Comparison of ENCODE assay signal across 1 cellular context in the genomic region with DNA sequence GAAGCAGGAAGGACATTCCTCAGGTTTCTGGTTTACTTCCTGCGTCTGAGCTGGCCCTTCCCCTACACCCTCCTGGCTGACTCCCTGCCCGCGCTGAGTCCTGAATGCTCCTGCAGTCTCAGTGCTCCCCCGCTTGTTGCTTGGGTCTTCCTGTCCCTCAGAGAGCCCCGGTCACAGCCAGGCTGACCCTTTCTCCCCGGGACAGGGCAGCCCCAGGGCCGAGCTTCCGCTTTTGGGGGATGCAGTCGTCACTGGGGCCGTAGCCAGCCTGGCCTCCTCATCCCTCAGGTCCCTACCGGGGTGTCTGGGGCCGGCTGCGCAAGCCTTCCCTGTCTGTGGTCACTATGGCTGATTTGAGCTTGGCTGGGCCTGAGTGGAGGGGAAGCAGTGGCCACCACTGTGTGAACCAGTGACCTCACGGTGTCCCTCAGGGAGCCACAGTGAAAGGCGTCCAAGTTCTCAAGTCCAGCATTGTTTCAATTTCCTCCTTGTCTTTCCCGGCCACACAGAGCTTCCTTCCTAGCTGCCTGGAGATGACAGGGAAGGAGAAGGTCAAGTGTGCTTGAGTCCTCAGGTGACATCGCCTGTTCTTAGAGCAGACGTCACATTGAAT.
TF ChIP-seq lines count a peak whose summit lies in the region.

No MANE protein-coding gene starts in this region.

TF ChIP-seq in GM23338, 12 proteins besides CTCF, POLR2A, EP300 and RAD21 (continued from another document):
- TF ChIP-seq, protein P1, sequence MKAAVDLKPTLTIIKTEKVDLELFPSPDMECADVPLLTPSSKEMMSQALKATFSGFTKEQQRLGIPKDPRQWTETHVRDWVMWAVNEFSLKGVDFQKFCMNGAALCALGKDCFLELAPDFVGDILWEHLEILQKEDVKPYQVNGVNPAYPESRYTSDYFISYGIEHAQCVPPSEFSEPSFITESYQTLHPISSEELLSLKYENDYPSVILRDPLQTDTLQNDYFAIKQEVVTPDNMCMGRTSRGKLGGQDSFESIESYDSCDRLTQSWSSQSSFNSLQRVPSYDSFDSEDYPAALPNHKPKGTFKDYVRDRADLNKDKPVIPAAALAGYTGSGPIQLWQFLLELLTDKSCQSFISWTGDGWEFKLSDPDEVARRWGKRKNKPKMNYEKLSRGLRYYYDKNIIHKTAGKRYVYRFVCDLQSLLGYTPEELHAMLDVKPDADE (IDR thresholded peaks at IDR 0.05) = no peak
- no peak for TF ChIP-seq STAT1 (IDR thresholded peaks at IDR 0.05; ENCODE audit: unreplicated experiment)
- TF ChIP-seq ZNF114 (CRISPR knock-in tag; IDR thresholded peaks at IDR 0.05) = no peak
- no peak for TF ChIP-seq JUNB (IDR thresholded peaks at IDR 0.05; ENCODE audit: unreplicated experiment)
- TF ChIP-seq POLR2AphosphoS5 (IDR thresholded peaks at IDR 0.05; ENCODE audit: low read depth) = no peak
- TF ChIP-seq, protein P2, sequence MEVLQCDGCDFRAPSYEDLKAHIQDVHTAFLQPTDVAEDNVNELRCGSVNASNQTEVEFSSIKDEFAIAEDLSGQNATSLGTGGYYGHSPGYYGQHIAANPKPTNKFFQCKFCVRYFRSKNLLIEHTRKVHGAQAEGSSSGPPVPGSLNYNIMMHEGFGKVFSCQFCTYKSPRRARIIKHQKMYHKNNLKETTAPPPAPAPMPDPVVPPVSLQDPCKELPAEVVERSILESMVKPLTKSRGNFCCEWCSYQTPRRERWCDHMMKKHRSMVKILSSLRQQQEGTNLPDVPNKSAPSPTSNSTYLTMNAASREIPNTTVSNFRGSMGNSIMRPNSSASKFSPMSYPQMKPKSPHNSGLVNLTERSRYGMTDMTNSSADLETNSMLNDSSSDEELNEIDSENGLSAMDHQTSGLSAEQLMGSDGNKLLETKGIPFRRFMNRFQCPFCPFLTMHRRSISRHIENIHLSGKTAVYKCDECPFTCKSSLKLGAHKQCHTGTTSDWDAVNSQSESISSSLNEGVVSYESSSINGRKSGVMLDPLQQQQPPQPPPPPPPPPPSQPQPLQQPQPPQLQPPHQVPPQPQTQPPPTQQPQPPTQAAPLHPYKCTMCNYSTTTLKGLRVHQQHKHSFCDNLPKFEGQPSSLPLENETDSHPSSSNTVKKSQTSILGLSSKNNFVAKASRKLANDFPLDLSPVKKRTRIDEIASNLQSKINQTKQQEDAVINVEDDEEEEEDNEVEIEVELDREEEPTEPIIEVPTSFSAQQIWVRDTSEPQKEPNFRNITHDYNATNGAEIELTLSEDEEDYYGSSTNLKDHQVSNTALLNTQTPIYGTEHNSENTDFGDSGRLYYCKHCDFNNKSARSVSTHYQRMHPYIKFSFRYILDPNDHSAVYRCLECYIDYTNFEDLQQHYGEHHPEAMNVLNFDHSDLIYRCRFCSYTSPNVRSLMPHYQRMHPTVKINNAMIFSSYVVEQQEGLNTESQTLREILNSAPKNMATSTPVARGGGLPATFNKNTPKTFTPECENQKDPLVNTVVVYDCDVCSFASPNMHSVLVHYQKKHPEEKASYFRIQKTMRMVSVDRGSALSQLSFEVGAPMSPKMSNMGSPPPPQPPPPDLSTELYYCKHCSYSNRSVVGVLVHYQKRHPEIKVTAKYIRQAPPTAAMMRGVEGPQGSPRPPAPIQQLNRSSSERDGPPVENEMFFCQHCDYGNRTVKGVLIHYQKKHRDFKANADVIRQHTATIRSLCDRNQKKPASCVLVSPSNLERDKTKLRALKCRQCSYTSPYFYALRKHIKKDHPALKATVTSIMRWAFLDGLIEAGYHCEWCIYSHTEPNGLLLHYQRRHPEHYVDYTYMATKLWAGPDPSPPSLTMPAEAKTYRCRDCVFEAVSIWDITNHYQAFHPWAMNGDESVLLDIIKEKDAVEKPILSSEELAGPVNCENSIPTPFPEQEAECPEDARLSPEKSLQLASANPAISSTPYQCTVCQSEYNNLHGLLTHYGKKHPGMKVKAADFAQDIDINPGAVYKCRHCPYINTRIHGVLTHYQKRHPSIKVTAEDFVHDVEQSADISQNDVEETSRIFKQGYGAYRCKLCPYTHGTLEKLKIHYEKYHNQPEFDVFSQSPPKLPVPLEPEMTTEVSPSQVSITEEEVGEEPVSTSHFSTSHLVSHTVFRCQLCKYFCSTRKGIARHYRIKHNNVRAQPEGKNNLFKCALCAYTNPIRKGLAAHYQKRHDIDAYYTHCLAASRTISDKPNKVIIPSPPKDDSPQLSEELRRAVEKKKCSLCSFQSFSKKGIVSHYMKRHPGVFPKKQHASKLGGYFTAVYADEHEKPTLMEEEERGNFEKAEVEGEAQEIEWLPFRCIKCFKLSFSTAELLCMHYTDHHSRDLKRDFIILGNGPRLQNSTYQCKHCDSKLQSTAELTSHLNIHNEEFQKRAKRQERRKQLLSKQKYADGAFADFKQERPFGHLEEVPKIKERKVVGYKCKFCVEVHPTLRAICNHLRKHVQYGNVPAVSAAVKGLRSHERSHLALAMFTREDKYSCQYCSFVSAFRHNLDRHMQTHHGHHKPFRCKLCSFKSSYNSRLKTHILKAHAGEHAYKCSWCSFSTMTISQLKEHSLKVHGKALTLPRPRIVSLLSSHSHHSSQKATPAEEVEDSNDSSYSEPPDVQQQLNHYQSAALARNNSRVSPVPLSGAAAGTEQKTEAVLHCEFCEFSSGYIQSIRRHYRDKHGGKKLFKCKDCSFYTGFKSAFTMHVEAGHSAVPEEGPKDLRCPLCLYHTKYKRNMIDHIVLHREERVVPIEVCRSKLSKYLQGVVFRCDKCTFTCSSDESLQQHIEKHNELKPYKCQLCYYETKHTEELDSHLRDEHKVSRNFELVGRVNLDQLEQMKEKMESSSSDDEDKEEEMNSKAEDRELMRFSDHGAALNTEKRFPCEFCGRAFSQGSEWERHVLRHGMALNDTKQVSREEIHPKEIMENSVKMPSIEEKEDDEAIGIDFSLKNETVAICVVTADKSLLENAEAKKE (CRISPR knock-in tag; IDR thresholded peaks at IDR 0.05) = no peak
- TF ChIP-seq CREB1 (CRISPR knock-in tag; IDR thresholded peaks at IDR 0.05; ENCODE audit: low read depth) = no peak
- no peak for TF ChIP-seq NANOG (IDR thresholded peaks at IDR 0.05; ENCODE audit: borderline replicate concordance)
